In genomic region chr1:84570436-84571149, GRCh38 we compare ENCODE assay signal across 14 cellular contexts. TPM values are rescaled to one million over a fixed set of nuclear protein-coding genes. Genes with fewer than 3 reads are reported as not detected.
A peak's percentile ranks its signal among the peaks of the same experiment; 100 is the strongest.
DNase-seq lines count a peak whose midpoint lies in the region; ATAC-seq, FAIRE-seq and TF ChIP-seq lines count a peak whose summit lies in the region.
"Had no signal": no experiment of that assay in that cellular context is flagged by ENCODE, and none has a peak within 500 bp of the region (broad histone marks: within the 10 kb centered on the region; RNA-seq: fewer than 3 reads in every experiment).

No MANE protein-coding gene starts in this region.

- H3K36me3 Mint-ChIP-seq in CD14-positive monocyte (peaks cover 43 to 51% of the 10 kb centered on the region in 2 donors), T-cell (peaks cover 34% of the 10 kb centered on the region)
- H3K36me3 Mint-ChIP-seq in activated T-helper 17 cell treated with anti-CD3 and anti-CD28 coated beads, Interleukin-2, amount 50 U/mL, for 72 hours (ENCODE audit: low read depth), result peaks cover 76% of the 10 kb centered on the region

- TF ChIP-seq CTCF in CD14-positive monocyte (IDR thresholded peaks at IDR 0.05), result no peak

- no peak for ATAC-seq in activated T-helper 17 cell treated with anti-CD3 and anti-CD28 coated beads, Interleukin-2, amount 50 U/mL, for 72 hours (replicated peaks)
- ATAC-seq in T-cell (replicated peaks in 1 of 4), result no peak
- no peak for ATAC-seq in GM21390 (IDR thresholded peaks at IDR 0.05; ENCODE audit: unreplicated experiment)
- ATAC-seq: left lobe of liver; naive thymus-derived CD8-positive, alpha-beta T cell had no signal

- intact Hi-C loops in CD14-positive monocyte (cut with micrococcal nuclease), result loop anchor here (5.0 to 10.0 kb wide), 5 partner anchors 63 to 704 kb away; partner anchors contain the start of genes SSX2IP (in 2 of the 2), BCL10 (in 1 of the 2), GNG5 (in 1 of the 2) and SPATA1 (in 1 of the 2)

- H3K9me3 Mint-ChIP-seq in CD14-positive monocyte (peaks cover 0 to 5% (median 0%) of the 10 kb centered on the region in 7 donors), T-cell (no peaks in the 10 kb centered on the region)
- H3K9me3 Mint-ChIP-seq in activated T-helper 17 cell treated with anti-CD3 and anti-CD28 coated beads, Interleukin-2, amount 50 U/mL, for 72 hours, result no peaks in the 10 kb centered on the region
- H3K9me3 Mint-ChIP-seq: naive thymus-derived CD8-positive, alpha-beta T cell had no signal

- H3K4me1 Mint-ChIP-seq in CD14-positive monocyte (peaks cover 49% of the 10 kb centered on the region), T-cell (peaks cover 58 to 70% (median 59%) of the 10 kb centered on the region in 3 donors)
- H3K4me1 Mint-ChIP-seq in activated T-helper 17 cell treated with anti-CD3 and anti-CD28 coated beads, Interleukin-2, amount 50 U/mL, for 72 hours, result peaks cover 36% of the 10 kb centered on the region

- peak overlapping the region in 4 of 7 donors; percentile 17 to 54 (median 40) for H3K27ac Mint-ChIP-seq in CD14-positive monocyte
- peak overlapping the region; percentile 100 for H3K27ac Mint-ChIP-seq in activated T-helper 17 cell treated with anti-CD3 and anti-CD28 coated beads, Interleukin-2, amount 50 U/mL, for 72 hours
- H3K27ac Mint-ChIP-seq in T-cell, result no peak overlapping the region

- no peak for DNase-seq in CD14-positive monocyte (ENCODE audit: low spot score)
- no peak for DNase-seq in GM19239 (ENCODE audit: insufficient read length, low spot score)
- DNase-seq in fibroblast of peridontal ligament (ENCODE audit: extremely low read depth), result peak; percentile 48
- DNase-seq in T-cell, result no peak
- DNase-seq in dermis blood vessel endothelial cell, result no peak
- DNase-seq: activated T-cell treated with anti-CD3 and anti-CD28 coated beads, Interleukin-2, amount 50 U/mL, for 48 hours; DMS79 treated with DMSO at 0.1 percent for 48 hours; naive thymus-derived CD8-positive, alpha-beta T cell; NCI-H1048; NCI-H2171; stimulated activated CD4-positive, alpha-beta T cell treated with anti-CD3 and anti-CD28 coated beads, Interleukin-2, amount 100 ng/mL, for 48 hours had no signal

- peak; percentile 63 for FAIRE-seq in GM19239 (lab: Jason Lieb, UNC)

- peaks cover 0 to 2% (median 0%) of the 10 kb centered on the region in 3 donors for H3K27me3 Mint-ChIP-seq in CD14-positive monocyte (ENCODE audit: low read depth in 3 of 3)
- H3K27me3 Mint-ChIP-seq in activated T-helper 17 cell treated with anti-CD3 and anti-CD28 coated beads, Interleukin-2, amount 50 U/mL, for 72 hours, result no peaks in the 10 kb centered on the region
- H3K27me3 Mint-ChIP-seq in T-cell, result no peaks in the 10 kb centered on the region
- H3K27me3 Mint-ChIP-seq: naive thymus-derived CD8-positive, alpha-beta T cell had no signal

- CTCF ChIA-PET in T-cell (lab: Charles Lee), result interaction anchor here in 1 of 2 donors (0.6 kb wide), 2 partner anchors 51 to 646 kb away, joined by 3 read pairs; no protein-coding TSS in a partner anchor

- H3K4me3 Mint-ChIP-seq in CD14-positive monocyte, result no peak overlapping the region
- H3K4me3 Mint-ChIP-seq in activated T-helper 17 cell treated with anti-CD3 and anti-CD28 coated beads, Interleukin-2, amount 50 U/mL, for 72 hours, result peak overlapping the region; percentile 98
- H3K4me3 Mint-ChIP-seq in T-cell, result peak overlapping the region in 1 of 3 donors; percentile 11

- POLR2A ChIA-PET in T-cell (lab: Charles Lee), result no interaction called here

RNA-seq across cellular contexts. Expression of gene CTBS, which starts 3.6 kb away (rescaled TPM):
- polyA plus RNA-seq in CD14-positive monocyte, result 10 to 100 TPM; 44.8 to 62.2 TPM
- 10 to 100 TPM; 14.0 to 18.0 TPM for total RNA-seq in activated T-helper 17 cell treated with anti-CD3 and anti-CD28 coated beads, Interleukin-2, amount 50 U/mL, for 72 hours
- 10 to 100 TPM; 14.8 to 20.3 (median 16.4) TPM for total RNA-seq in T-cell
- total RNA-seq in dermis blood vessel endothelial cell, result 5.4 and 8.0 TPM in 2 replicates

Comparison
In these comparisons a context has a peak if more than half of its experiments do, and no peak if none do; other contexts are left out.
1. H3K27ac Mint-ChIP-seq: peak in CD14-positive monocyte (4 of 7) and activated T-helper 17 cell treated with anti-CD3 and anti-CD28 coated beads, Interleukin-2, amount 50 U/mL, for 72 hours (single experiment); none in T-cell (0 of 2).